ENCODE assay signal across 10 cellular contexts in genomic region chr9:89484475-89485404, GRCh38. TPM values are rescaled to one million over a fixed set of nuclear protein-coding genes. Genes with fewer than 3 reads are reported as not detected.
DNase-seq lines count a peak whose midpoint lies in the region; ATAC-seq and TF ChIP-seq lines count a peak whose summit lies in the region.
"Had no signal": no experiment of that assay in that cellular context is flagged by ENCODE, and none has a peak within 500 bp of the region (broad histone marks: within the 10 kb centered on the region; RNA-seq: fewer than 3 reads in every experiment).

No MANE protein-coding gene starts in this region.

- H3K27me3 Mint-ChIP-seq in WTC11 (ENCODE audit: low read depth) = no peaks in the 10 kb centered on the region

- H3K4me3 ChIP-seq in esophagus squamous epithelium = peak overlapping the region in 2 of 4 donors; percentile 20 to 45

- DNase-seq in GM10266 (ENCODE audit: extremely low spot score) (peak; percentile 71), WTC11 (ENCODE audit: low spot score) (no peak), HCEC 1CT (no peak), esophagus squamous epithelium (lab: John Stamatoyannopoulos, UW) (no peak), islet precursor cell (no peak), NCI-H345 (lab: John Stamatoyannopoulos, UW) (no peak)
- DNase-seq: NCI-H1694 treated with DMSO at 0.1 percent for 48 hours, sigmoid colon had no signal

- H3K9me3 Mint-ChIP-seq in WTC11 = 0 out of 2 replicates have a peak, but pooled peaks cover 3% of the 10 kb centered on the region

- H3K27me3 ChIP-seq in layer of hippocampus (ENCODE audit: control insufficient read depth, insufficient read depth, low read length) = no peaks in the 10 kb centered on the region
- H3K27me3 ChIP-seq in esophagus squamous epithelium = no peaks in the 10 kb centered on the region
- H3K27me3 ChIP-seq: sigmoid colon had no signal

- H3K27ac ChIP-seq in layer of hippocampus (ENCODE audit: low read depth, low read length) (peak overlapping the region; percentile 13), esophagus squamous epithelium (no peak overlapping the region)
- H3K27ac ChIP-seq: sigmoid colon had no signal

- H3K4me1 ChIP-seq in esophagus squamous epithelium = peaks cover 0 to 26% (median 0%) of the 10 kb centered on the region in 3 donors
- H3K4me1 ChIP-seq: sigmoid colon had no signal

- TF ChIP-seq POLR2A in esophagus squamous epithelium (IDR thresholded peaks at IDR 0.05) = no peak

- peaks cover 58% of the 10 kb centered on the region for H3K4me1 Mint-ChIP-seq in WTC11

- POLR2A ChIA-PET in WTC11 (lab: Charles Lee) = interaction anchor here (0.6 kb wide), 1 partner anchor 9 kb away, joined by 3 read pairs; no protein-coding TSS in a partner anchor

- 61 to 72% methylated on average over 6 of the region's 6 CpGs for WGBS in esophagus squamous epithelium, 2 donors

- TF ChIP-seq CTCF in GM10266 (IDR thresholded peaks at IDR 0.05; ENCODE audit: control insufficient read depth, insufficient read depth, low read depth, missing control alignments) = no peak
- TF ChIP-seq CTCF in WTC11 (IDR thresholded peaks at IDR 0.05) = no peak
- TF ChIP-seq CTCF in esophagus squamous epithelium (IDR thresholded peaks at IDR 0.05) = no peak

- H3K4me3 Mint-ChIP-seq in WTC11 = no peak overlapping the region

- CTCF ChIA-PET in WTC11 (lab: Charles Lee) = interaction anchor here (0.9 to 4.3 kb wide), 2 partner anchors 64 to 80 kb away, joined by 4 to 12 read pairs; no protein-coding TSS in a partner anchor

- H3K36me3 Mint-ChIP-seq in WTC11 = peaks cover 4% of the 10 kb centered on the region

- ATAC-seq in GM21717 (IDR thresholded peaks at IDR 0.05; ENCODE audit: unreplicated experiment) = peak; percentile 40
- ATAC-seq in WTC11 = no peak

- peak overlapping the region; percentile 72 for H3K27ac Mint-ChIP-seq in WTC11

- peaks cover 0 to 3% (median 0%) of the 10 kb centered on the region in 3 donors for H3K9me3 ChIP-seq in esophagus squamous epithelium

- intact Hi-C loops in esophagus squamous epithelium (cut with DNase I) = no loop called here

- no peaks in the 10 kb centered on the region for H3K36me3 ChIP-seq in esophagus squamous epithelium
- H3K36me3 ChIP-seq: sigmoid colon had no signal

TF ChIP-seq in WTC11, 78 proteins besides CTCF, POLR2A, EP300 and RAD21 (continues in another document):
- TF ChIP-seq, protein P1, sequence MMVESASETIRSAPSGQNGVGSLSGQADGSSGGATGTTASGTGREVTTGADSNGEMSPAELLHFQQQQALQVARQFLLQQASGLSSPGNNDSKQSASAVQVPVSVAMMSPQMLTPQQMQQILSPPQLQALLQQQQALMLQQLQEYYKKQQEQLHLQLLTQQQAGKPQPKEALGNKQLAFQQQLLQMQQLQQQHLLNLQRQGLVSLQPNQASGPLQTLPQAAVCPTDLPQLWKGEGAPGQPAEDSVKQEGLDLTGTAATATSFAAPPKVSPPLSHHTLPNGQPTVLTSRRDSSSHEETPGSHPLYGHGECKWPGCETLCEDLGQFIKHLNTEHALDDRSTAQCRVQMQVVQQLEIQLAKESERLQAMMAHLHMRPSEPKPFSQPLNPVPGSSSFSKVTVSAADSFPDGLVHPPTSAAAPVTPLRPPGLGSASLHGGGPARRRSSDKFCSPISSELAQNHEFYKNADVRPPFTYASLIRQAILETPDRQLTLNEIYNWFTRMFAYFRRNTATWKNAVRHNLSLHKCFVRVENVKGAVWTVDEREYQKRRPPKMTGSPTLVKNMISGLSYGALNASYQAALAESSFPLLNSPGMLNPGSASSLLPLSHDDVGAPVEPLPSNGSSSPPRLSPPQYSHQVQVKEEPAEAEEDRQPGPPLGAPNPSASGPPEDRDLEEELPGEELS (CRISPR knock-in tag; IDR thresholded peaks at IDR 0.05) = no peak
- TF ChIP-seq ZNF317 (CRISPR knock-in tag; IDR thresholded peaks at IDR 0.05; ENCODE audit: borderline replicate concordance, low read depth) (no peak), FOXJ3 (CRISPR knock-in tag; IDR thresholded peaks at IDR 0.05; ENCODE audit: borderline replicate concordance) (no peak), ZNF219 (CRISPR knock-in tag; IDR thresholded peaks at IDR 0.05; ENCODE audit: borderline replicate concordance) (no peak), AFF4 (CRISPR knock-in tag; IDR thresholded peaks at IDR 0.05; ENCODE audit: borderline replicate concordance) (no peak), ZSCAN18 (CRISPR knock-in tag; IDR thresholded peaks at IDR 0.05) (no peak), GABPB1 (CRISPR knock-in tag; IDR thresholded peaks at IDR 0.05) (no peak), EMX1 (CRISPR knock-in tag; IDR thresholded peaks at IDR 0.05) (no peak), OVOL2 (CRISPR knock-in tag; IDR thresholded peaks at IDR 0.05; ENCODE audit: borderline replicate concordance) (no peak), MLX (CRISPR knock-in tag; IDR thresholded peaks at IDR 0.05) (no peak), ATF1 (CRISPR knock-in tag; IDR thresholded peaks at IDR 0.05) (no peak)
- TF ChIP-seq, protein P2, sequence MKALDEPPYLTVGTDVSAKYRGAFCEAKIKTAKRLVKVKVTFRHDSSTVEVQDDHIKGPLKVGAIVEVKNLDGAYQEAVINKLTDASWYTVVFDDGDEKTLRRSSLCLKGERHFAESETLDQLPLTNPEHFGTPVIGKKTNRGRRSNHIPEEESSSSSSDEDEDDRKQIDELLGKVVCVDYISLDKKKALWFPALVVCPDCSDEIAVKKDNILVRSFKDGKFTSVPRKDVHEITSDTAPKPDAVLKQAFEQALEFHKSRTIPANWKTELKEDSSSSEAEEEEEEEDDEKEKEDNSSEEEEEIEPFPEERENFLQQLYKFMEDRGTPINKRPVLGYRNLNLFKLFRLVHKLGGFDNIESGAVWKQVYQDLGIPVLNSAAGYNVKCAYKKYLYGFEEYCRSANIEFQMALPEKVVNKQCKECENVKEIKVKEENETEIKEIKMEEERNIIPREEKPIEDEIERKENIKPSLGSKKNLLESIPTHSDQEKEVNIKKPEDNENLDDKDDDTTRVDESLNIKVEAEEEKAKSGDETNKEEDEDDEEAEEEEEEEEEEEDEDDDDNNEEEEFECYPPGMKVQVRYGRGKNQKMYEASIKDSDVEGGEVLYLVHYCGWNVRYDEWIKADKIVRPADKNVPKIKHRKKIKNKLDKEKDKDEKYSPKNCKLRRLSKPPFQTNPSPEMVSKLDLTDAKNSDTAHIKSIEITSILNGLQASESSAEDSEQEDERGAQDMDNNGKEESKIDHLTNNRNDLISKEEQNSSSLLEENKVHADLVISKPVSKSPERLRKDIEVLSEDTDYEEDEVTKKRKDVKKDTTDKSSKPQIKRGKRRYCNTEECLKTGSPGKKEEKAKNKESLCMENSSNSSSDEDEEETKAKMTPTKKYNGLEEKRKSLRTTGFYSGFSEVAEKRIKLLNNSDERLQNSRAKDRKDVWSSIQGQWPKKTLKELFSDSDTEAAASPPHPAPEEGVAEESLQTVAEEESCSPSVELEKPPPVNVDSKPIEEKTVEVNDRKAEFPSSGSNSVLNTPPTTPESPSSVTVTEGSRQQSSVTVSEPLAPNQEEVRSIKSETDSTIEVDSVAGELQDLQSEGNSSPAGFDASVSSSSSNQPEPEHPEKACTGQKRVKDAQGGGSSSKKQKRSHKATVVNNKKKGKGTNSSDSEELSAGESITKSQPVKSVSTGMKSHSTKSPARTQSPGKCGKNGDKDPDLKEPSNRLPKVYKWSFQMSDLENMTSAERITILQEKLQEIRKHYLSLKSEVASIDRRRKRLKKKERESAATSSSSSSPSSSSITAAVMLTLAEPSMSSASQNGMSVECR (CRISPR knock-in tag; IDR thresholded peaks at IDR 0.05; ENCODE audit: borderline replicate concordance) = no peak

RNA-seq across cellular contexts. Expression of gene SEMA4D, which starts 13.2 kb away (rescaled TPM):
- 60.5 to 67.8 TPM (median 65.2 TPM) in 3 replicates for total RNA-seq in WTC11 (2021)
- total RNA-seq in esophagus squamous epithelium = 10 to 100 TPM; 12.8 to 52.0 (median 20.5) TPM
